Comparison of ENCODE assay signal across 10 cellular contexts in genomic region chr2:55416826-55417568, GRCh38.
A peak's percentile ranks its signal among the peaks of the same experiment; 100 is the strongest.
DNase-seq lines count a peak whose midpoint lies in the region; ATAC-seq and TF ChIP-seq lines count a peak whose summit lies in the region.
"Had no signal": no experiment of that assay in that cellular context is flagged by ENCODE, and none has a peak within 500 bp of the region (broad histone marks: within the 10 kb centered on the region; RNA-seq: fewer than 3 reads in every experiment).

No MANE protein-coding gene starts in this region.

- H3K4me3 ChIP-seq in GM12865 (ENCODE audit: low read depth, low read length) (peak overlapping the region; percentile 69), NB4 (ENCODE audit: low read depth, low read length) (peak overlapping the region; percentile 84), choroid plexus epithelial cell (ENCODE audit: low read depth, low read length) (peak overlapping the region; percentile 89), neuron (ENCODE audit: low read length) (peak overlapping the region; percentile 85)

- H3K36me3 ChIP-seq in neuron (ENCODE audit: insufficient read depth, low read length), result peaks cover 11% of the 10 kb centered on the region

- no peaks in the 10 kb centered on the region for H3K9me3 ChIP-seq in neuron (ENCODE audit: low read length)

- no peak for TF ChIP-seq CTCF in GM12865 (IDR thresholded peaks at IDR 0.05; ENCODE audit: insufficient read depth, low read depth, low read length, missing control alignments)
- TF ChIP-seq CTCF in NB4 (IDR thresholded peaks at IDR 0.05; ENCODE audit: low read depth, low read length), result no peak
- no peak for TF ChIP-seq CTCF in choroid plexus epithelial cell (conservative IDR thresholded peaks at IDR 0.05; ENCODE audit: low read depth, low read length)

- DNase-seq in GM12865 (ENCODE audit: low read depth) (no peak), NB4 (ENCODE audit: low read depth) (peak; percentile 33), choroid plexus epithelial cell (ENCODE audit: low read depth) (no peak), NCI-H2227 (lab: John Stamatoyannopoulos, UW; ENCODE audit: unreplicated experiment) (no peak), D341Med (ENCODE audit: low spot score) (no peak), NCI-H510A (lab: John Stamatoyannopoulos, UW) (no peak)
- DNase-seq: GDM1, nucleus accumbens had no signal

- no peak for ATAC-seq in HG03095 (IDR thresholded peaks at IDR 0.05; ENCODE audit: unreplicated experiment)

- TF ChIP-seq POLR2A in NB4 (IDR thresholded peaks at IDR 0.05; ENCODE audit: extremely low read depth, insufficient read length), result no peak

- peaks cover 9% of the 10 kb centered on the region for H3K4me1 ChIP-seq in neuron (ENCODE audit: insufficient read depth, low read length)

- H3K27me3 ChIP-seq in neuron (ENCODE audit: insufficient read depth, low read length), result no peaks in the 10 kb centered on the region

- no peak overlapping the region for H2AFZ ChIP-seq in neuron (ENCODE audit: low read depth, low read length)
